Comparison of ENCODE assay signal across 8 cellular contexts in genomic region chr17:80970044-80970761, GRCh38. TPM values are rescaled to one million over a fixed set of nuclear protein-coding genes. Genes with fewer than 3 reads are reported as not detected.
DNase-seq lines count a peak whose midpoint lies in the region; ATAC-seq, FAIRE-seq and TF ChIP-seq lines count a peak whose summit lies in the region.

No MANE protein-coding gene starts in this region.

- no peak for TF ChIP-seq EP300 in neural cell (conservative IDR thresholded peaks at IDR 0.05; ENCODE audit: poor library complexity, severe bottlenecking)

- no peaks in the 10 kb centered on the region for H3K9me3 ChIP-seq in CD8-positive, alpha-beta memory T cell (ENCODE audit: low read length)
- H3K9me3 ChIP-seq in endothelial cell of umbilical vein (replicated peaks; ENCODE audit: control insufficient read depth, insufficient read depth, low read length): no peaks in the 10 kb centered on the region
- no peaks in the 10 kb centered on the region for H3K9me3 ChIP-seq in neural cell (ENCODE audit: low read length)

- H3K27ac Mint-ChIP-seq in CD8-positive, alpha-beta memory T cell: peak overlapping the region in 1 of 8 donors; percentile 43
- no peak overlapping the region for H3K27ac Mint-ChIP-seq in HFFc6
- H3K27ac Mint-ChIP-seq in activated B cell treated with CpG ODN at 0.5 μM for 24 hours: peak overlapping the region; percentile 24

- peaks cover 0 to 6% (median 4%) of the 10 kb centered on the region in 3 donors for H3K4me1 Mint-ChIP-seq in CD8-positive, alpha-beta memory T cell
- H3K4me1 Mint-ChIP-seq in HFFc6 (ENCODE audit: low read depth): peaks cover 15% of the 10 kb centered on the region
- H3K4me1 Mint-ChIP-seq in activated B cell treated with CpG ODN at 0.5 μM for 24 hours: peaks cover 19% of the 10 kb centered on the region

- H3K27ac ChIP-seq in CD8-positive, alpha-beta memory T cell (ENCODE audit: low read depth, low read length): no peak overlapping the region
- H3K27ac ChIP-seq in endothelial cell of umbilical vein (ENCODE audit: insufficient read depth, low read depth, low read length) (no peak overlapping the region), neural cell (ENCODE audit: low read length) (no peak overlapping the region)

- H3K79me2 ChIP-seq in endothelial cell of umbilical vein (ENCODE audit: control insufficient read depth, insufficient read depth, low read length) (no peaks in the 10 kb centered on the region), neural cell (replicated peaks; ENCODE audit: insufficient read depth, low read length) (no peaks in the 10 kb centered on the region)

- peak; percentile 72 for TF ChIP-seq CTCF in HFFc6 (IDR thresholded peaks at IDR 0.05)
- no peak for TF ChIP-seq CTCF in activated B cell treated with CpG ODN at 0.5 μM for 24 hours (IDR thresholded peaks at IDR 0.05)
- TF ChIP-seq CTCF in endothelial cell of umbilical vein (IDR thresholded peaks at IDR 0.05; ENCODE audit: extremely low read depth in 1 of 2, insufficient read depth in 1 of 2, low read depth in 1 of 2, low read length in 2 of 2): peak; percentile 12 to 44
- TF ChIP-seq CTCF in neural cell (IDR thresholded peaks at IDR 0.05; ENCODE audit: poor library complexity, severe bottlenecking): peak; percentile 62

- peak overlapping the region in 1 of 7 donors; percentile 34 for H3K4me3 Mint-ChIP-seq in CD8-positive, alpha-beta memory T cell
- no peak overlapping the region for H3K4me3 Mint-ChIP-seq in HFFc6
- peak overlapping the region; percentile 41 for H3K4me3 Mint-ChIP-seq in activated B cell treated with CpG ODN at 0.5 μM for 24 hours

- no peaks in the 10 kb centered on the region for H3F3A ChIP-seq in neural cell (ENCODE audit: insufficient read depth, low read length, poor library complexity, severe bottlenecking)

- ATAC-seq in activated B cell treated with CpG ODN at 0.5 μM for 24 hours (ENCODE audit: low read depth) (peak; percentile 91), HG02623 (IDR thresholded peaks at IDR 0.05; ENCODE audit: unreplicated experiment) (no peak), HG03354 (IDR thresholded peaks at IDR 0.05; ENCODE audit: poor library complexity, severe bottlenecking, unreplicated experiment) (no peak), HG03135 (IDR thresholded peaks at IDR 0.05; ENCODE audit: unreplicated experiment) (no peak)

- no peaks in the 10 kb centered on the region for H3K9me3 Mint-ChIP-seq in CD8-positive, alpha-beta memory T cell
- no peaks in the 10 kb centered on the region for H3K9me3 Mint-ChIP-seq in HFFc6
- no peaks in the 10 kb centered on the region for H3K9me3 Mint-ChIP-seq in activated B cell treated with CpG ODN at 0.5 μM for 24 hours

- peaks cover 12% of the 10 kb centered on the region for H3K4me1 ChIP-seq in CD8-positive, alpha-beta memory T cell (ENCODE audit: insufficient read depth, low read length)
- no peaks in the 10 kb centered on the region for H3K4me1 ChIP-seq in endothelial cell of umbilical vein (ENCODE audit: control insufficient read depth, extremely low read depth, insufficient read depth, low read length)

- peak; percentile 18 for FAIRE-seq in endothelial cell of umbilical vein (lab: Jason Lieb, UNC)

- no peaks in the 10 kb centered on the region for H3K9me1 ChIP-seq in endothelial cell of umbilical vein (replicated peaks; ENCODE audit: control insufficient read depth, extremely low read depth, insufficient read depth, low read length)

- CTCF ChIA-PET in CD8-positive, alpha-beta memory T cell (lab: Charles Lee): interaction anchor here (1.0 to 1.9 kb wide), 7 partner anchors 16 to 555 kb away, joined by 3 to 15 read pairs (median 3); partner anchors contain the start of gene ENDOV
- CTCF ChIA-PET in activated B cell treated with CpG ODN at 0.5 μM for 24 hours (lab: Charles Lee): interaction anchor here (0.6 to 4.5 kb wide), 15 partner anchors 13 to 544 kb away, joined by 3 to 52 read pairs (median 5); no protein-coding TSS in a partner anchor
- CTCF ChIA-PET in endothelial cell of umbilical vein (lab: Charles Lee): interaction anchor here (0.7 to 4.5 kb wide), 7 partner anchors 8 to 543 kb away, joined by 3 to 53 read pairs (median 5); no protein-coding TSS in a partner anchor

- H2AFZ ChIP-seq in endothelial cell of umbilical vein (ENCODE audit: low read depth, low read length): no peak overlapping the region
- H2AFZ ChIP-seq in neural cell (ENCODE audit: low read depth, low read length): no peak overlapping the region

- intact Hi-C loops in activated B cell treated with CpG ODN at 0.5 μM for 24 hours (cut with micrococcal nuclease) (loop anchor here (1.0 kb wide), 4 partner anchors 104 to 543 kb away; no protein-coding TSS in a partner anchor), endothelial cell of umbilical vein (cut with micrococcal nuclease) (loop anchor here (1.0 kb wide), 1 partner anchor 104 kb away; no protein-coding TSS in a partner anchor)

- peaks cover 0 to 10% (median 2%) of the 10 kb centered on the region in 3 donors for H3K36me3 Mint-ChIP-seq in CD8-positive, alpha-beta memory T cell
- peaks cover 14% of the 10 kb centered on the region for H3K36me3 Mint-ChIP-seq in HFFc6 (ENCODE audit: low read depth)
- H3K36me3 Mint-ChIP-seq in activated B cell treated with CpG ODN at 0.5 μM for 24 hours (ENCODE audit: low read depth): peaks cover 9% of the 10 kb centered on the region

- no peaks in the 10 kb centered on the region for H3K27me3 ChIP-seq in CD8-positive, alpha-beta memory T cell (ENCODE audit: insufficient read depth, low read length, poor library complexity, severe bottlenecking)
- H3K27me3 ChIP-seq in endothelial cell of umbilical vein (ENCODE audit: control insufficient read depth in 2 of 2, insufficient read depth in 2 of 2, low read length in 2 of 2) (no peaks in the 10 kb centered on the region), neural cell (ENCODE audit: insufficient read depth, low read depth, low read length) (no peaks in the 10 kb centered on the region)

- peaks cover 5 to 10% of the 10 kb centered on the region in 2 donors for H3K27me3 Mint-ChIP-seq in CD8-positive, alpha-beta memory T cell
- peaks cover 35% of the 10 kb centered on the region for H3K27me3 Mint-ChIP-seq in HFFc6 (ENCODE audit: insufficient read depth)
- H3K27me3 Mint-ChIP-seq in activated B cell treated with CpG ODN at 0.5 μM for 24 hours: peaks cover 4% of the 10 kb centered on the region

- H3K9ac ChIP-seq in endothelial cell of umbilical vein (replicated peaks; ENCODE audit: extremely low read depth, insufficient read depth, low read length) (no peak overlapping the region), neural cell (ENCODE audit: low read length) (peak overlapping the region; percentile 1)

- peak; percentile 72 for TF ChIP-seq RAD21 in neural cell (conservative IDR thresholded peaks at IDR 0.05)

- no peak overlapping the region for H3K4me3 ChIP-seq in CD8-positive, alpha-beta memory T cell (ENCODE audit: low read length)
- H3K4me3 ChIP-seq in endothelial cell of umbilical vein (replicated peaks in 1 of 3; ENCODE audit: insufficient read depth in 1 of 3, low read depth in 1 of 3, low read length in 3 of 3): no peak overlapping the region
- H3K4me3 ChIP-seq in neural cell (ENCODE audit: low read length): no peak overlapping the region

- no peaks in the 10 kb centered on the region for H3K36me3 ChIP-seq in CD8-positive, alpha-beta memory T cell (ENCODE audit: insufficient read depth, low read length)
- H3K36me3 ChIP-seq in endothelial cell of umbilical vein (ENCODE audit: control insufficient read depth in 2 of 2, extremely low read depth in 1 of 2, insufficient read depth in 2 of 2, low read length in 2 of 2): no peaks in the 10 kb centered on the region
- H3K36me3 ChIP-seq in neural cell (ENCODE audit: insufficient read depth, low read length): no peaks in the 10 kb centered on the region

- H3K4me2 ChIP-seq in endothelial cell of umbilical vein (ENCODE audit: insufficient read depth, low read length) (no peak overlapping the region), neural cell (ENCODE audit: low read length) (no peak overlapping the region)

- no TSS peak for BruUV-seq in endothelial cell of umbilical vein (replicated peaks; lab: Mats Ljungman, UMichigan)

- no peaks in the 10 kb centered on the region for H3K9me2 ChIP-seq in neural cell (ENCODE audit: insufficient read depth, low read length)

- POLR2A ChIA-PET in CD8-positive, alpha-beta memory T cell (lab: Charles Lee): no interaction called here
- POLR2A ChIA-PET in activated B cell treated with CpG ODN at 0.5 μM for 24 hours (lab: Charles Lee): interaction anchor here (0.6 to 1.3 kb wide), 6 partner anchors 29 to 516 kb away, joined by 3 to 5 read pairs (median 4); no protein-coding TSS in a partner anchor
- POLR2A ChIA-PET in endothelial cell of umbilical vein (lab: Charles Lee): no interaction called here

- peak in 4 of 5 donors; percentile 16 to 61 (median 32) for DNase-seq in CD8-positive, alpha-beta memory T cell
- DNase-seq in HFFc6 (no peak), activated B cell treated with CpG ODN at 0.5 μM for 24 hours (peak; percentile 58), endothelial cell of umbilical vein (ENCODE audit: low read depth, low spot score) (no peak)

- TF ChIP-seq POLR2A in endothelial cell of umbilical vein (IDR thresholded peaks at IDR 0.05; ENCODE audit: low read depth, low read length): no peak

- H4K20me1 ChIP-seq in endothelial cell of umbilical vein (replicated peaks; ENCODE audit: control insufficient read depth, extremely low read depth, insufficient read depth, low read length) (no peaks in the 10 kb centered on the region), neural cell (ENCODE audit: insufficient read depth) (no peaks in the 10 kb centered on the region)

- dilution Hi-C loops in endothelial cell of umbilical vein (cut with MboI; ENCODE audit: extremely low pct_ligation_motif_present, low sequenced_read_pairs): no loop called here

TF ChIP-seq in neural cell, 6 proteins besides CTCF, POLR2A, EP300 and RAD21 (continues in another document):
- TF ChIP-seq SMC3 (conservative IDR thresholded peaks at IDR 0.05; ENCODE audit: poor library complexity) (peak; percentile 78), TAF1 (IDR thresholded peaks at IDR 0.05; ENCODE audit: low read depth) (no peak)

RNA-seq across cellular contexts. Expression of gene CHMP6, which starts 21.4 kb away (rescaled TPM):
- total RNA-seq in CD8-positive, alpha-beta memory T cell: 10 to 100 TPM; 31.2 to 32.7 TPM
- polyA plus RNA-seq in CD8-positive, alpha-beta memory T cell: 45.1 TPM
- total RNA-seq in HFFc6 (2021; fragmentation: NEBNext Ultra II Directional; extraction: Animal tissue kit (Norgen Biotek cat#: 25700)): 10 to 100 TPM; 27.6 to 38.5 (median 31.5) TPM
- total RNA-seq in activated B cell treated with CpG ODN at 0.5 μM for 24 hours (35.1 and 36.6 TPM in 2 replicates), endothelial cell of umbilical vein (42.5 and 42.6 TPM in 2 replicates)
- polyA plus RNA-seq in endothelial cell of umbilical vein (48.5 and 59.9 TPM in 2 replicates), neural cell (32.8 and 35.1 TPM in 2 replicates)
- polyA plus RNA-seq in endothelial cell of umbilical vein (2011; cell fraction: cytosol; rRNA removed): 37.2 and 48.7 TPM in 2 replicates
- polyA plus RNA-seq in endothelial cell of umbilical vein (2011; cell fraction: nucleus; rRNA removed): 23.2 and 28.2 TPM in 2 replicates
- 22.5 and 29.6 TPM in 2 replicates for polyA plus RNA-seq in endothelial cell of umbilical vein (2012)
- polyA minus RNA-seq in endothelial cell of umbilical vein (16.2 and 19.0 TPM in 2 replicates), neural cell (32.0 and 34.6 TPM in 2 replicates)
- 9.1 TPM for polyA minus RNA-seq in endothelial cell of umbilical vein (2011; cell fraction: cytosol; rRNA and poly(A)+ RNA removed)
- 10.2 and 18.3 TPM in 2 replicates for polyA minus RNA-seq in endothelial cell of umbilical vein (2011; cell fraction: nucleus; rRNA and poly(A)+ RNA removed)

Comparison
In these comparisons a context has a peak if more than half of its experiments do, and no peak if none do; other contexts are left out.
1. DNase-seq: peak in CD8-positive, alpha-beta memory T cell (4 of 5) and activated B cell treated with CpG ODN at 0.5 μM for 24 hours (single experiment); none in HFFc6 (single experiment) and endothelial cell of umbilical vein (single experiment).